In the genomic region with DNA sequence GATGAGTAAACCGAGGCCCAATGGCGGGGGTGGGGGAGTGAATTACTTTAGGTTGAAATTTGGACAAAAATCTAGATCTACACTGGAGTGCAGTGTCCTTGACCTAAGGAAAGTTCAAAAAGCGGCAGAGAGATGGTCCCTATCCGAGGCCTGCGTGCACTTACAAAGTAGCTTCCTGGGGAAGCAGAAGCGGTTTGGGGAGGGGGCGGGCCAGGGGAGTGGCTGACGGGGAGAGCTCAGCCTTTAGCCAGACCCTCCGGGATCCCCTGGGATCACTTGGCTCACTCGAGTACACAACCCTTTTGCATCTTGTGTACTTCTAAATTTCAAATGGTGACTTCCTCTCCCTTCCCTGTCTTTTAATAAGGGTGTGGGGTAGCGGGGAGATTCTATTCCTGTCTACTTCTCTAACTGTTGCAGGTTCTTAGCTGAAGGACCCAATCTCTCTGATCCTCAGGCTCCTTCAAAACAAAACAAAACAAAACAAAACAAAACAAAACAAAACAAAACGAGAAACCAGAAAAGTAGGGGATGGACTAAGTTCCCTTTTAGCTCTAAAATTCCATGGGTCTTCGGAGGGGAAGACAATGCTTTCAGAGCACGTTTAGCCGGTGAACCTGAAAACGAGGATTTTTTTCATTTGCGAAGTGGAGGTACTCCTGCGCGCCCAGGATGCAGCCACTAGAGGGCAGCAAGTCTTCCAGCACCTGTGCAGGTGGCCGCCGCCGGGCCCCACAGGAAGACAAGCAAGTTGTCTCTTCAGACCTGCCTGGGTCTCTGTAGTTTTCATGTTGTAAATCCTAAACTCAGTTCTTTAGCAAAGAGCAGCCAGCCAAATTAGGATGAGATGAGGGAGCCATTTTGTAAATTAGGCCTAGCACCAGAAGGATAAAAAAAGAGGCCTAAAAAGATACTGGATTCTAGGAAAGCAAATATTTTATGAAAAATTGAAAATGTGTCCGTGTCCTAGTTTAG, we compare ENCODE assay signal across 8 cellular contexts. TPM values are rescaled to one million over a fixed set of nuclear protein-coding genes. Genes with fewer than 3 reads are reported as not detected.
DNase-seq lines count a peak whose midpoint lies in the region; ATAC-seq, FAIRE-seq and TF ChIP-seq lines count a peak whose summit lies in the region.

No MANE protein-coding gene starts in this region.

- no peaks in the 10 kb centered on the region for H3K36me3 ChIP-seq in ES-I3 (ENCODE audit: insufficient read depth, low read length)
- H3K36me3 ChIP-seq in testis (ENCODE audit: low read depth, missing control alignments), result no peaks in the 10 kb centered on the region

- peaks cover 3% of the 10 kb centered on the region for H3K36me3 Mint-ChIP-seq in IgD-negative memory B cell
- no peaks in the 10 kb centered on the region for H3K36me3 Mint-ChIP-seq in activated T-helper 17 cell treated with anti-CD3 and anti-CD28 coated beads, Interleukin-2, amount 50 U/mL, for 72 hours (ENCODE audit: low read depth)

- peaks cover 6% of the 10 kb centered on the region; the same call in 1 of the 2 replicates for H3K9me3 ChIP-seq in ES-I3 (ENCODE audit: control insufficient read depth, insufficient read depth, low read length)
- H3K9me3 ChIP-seq in testis, result no peaks in the 10 kb centered on the region

- H3K4me3 ChIP-seq in foreskin fibroblast (ENCODE audit: low read depth in 1 of 2, low read length in 2 of 2) (peak overlapping the region in 1 of 2 donors; percentile 23), testis (no peak overlapping the region)

- H3K27me3 Mint-ChIP-seq in IgD-negative memory B cell, result peaks cover 6% of the 10 kb centered on the region
- peaks cover 5% of the 10 kb centered on the region for H3K27me3 Mint-ChIP-seq in activated T-helper 17 cell treated with anti-CD3 and anti-CD28 coated beads, Interleukin-2, amount 50 U/mL, for 72 hours

- intact Hi-C loops in testis (cut with DNase I; ENCODE audit: low total_unique reads), result no loop called here

- peak overlapping the region; percentile 26 to 93 (median 66) for H3K4me3 Mint-ChIP-seq in IgD-negative memory B cell
- peak overlapping the region; percentile 43 for H3K4me3 Mint-ChIP-seq in activated T-helper 17 cell treated with anti-CD3 and anti-CD28 coated beads, Interleukin-2, amount 50 U/mL, for 72 hours

- H3K4me1 ChIP-seq in ES-I3 (ENCODE audit: insufficient read depth, low read length), result no peaks in the 10 kb centered on the region
- H3K4me1 ChIP-seq in testis, result peaks cover 8% of the 10 kb centered on the region

- H3K9me3 Mint-ChIP-seq in IgD-negative memory B cell, result peaks cover 3 to 11% (median 10%) of the 10 kb centered on the region in 3 donors
- peaks cover 5% of the 10 kb centered on the region for H3K9me3 Mint-ChIP-seq in activated T-helper 17 cell treated with anti-CD3 and anti-CD28 coated beads, Interleukin-2, amount 50 U/mL, for 72 hours

- peak; percentile 99 for ATAC-seq in activated T-helper 17 cell treated with anti-CD3 and anti-CD28 coated beads, Interleukin-2, amount 50 U/mL, for 72 hours (replicated peaks)
- no peak for ATAC-seq in GM18502 (IDR thresholded peaks at IDR 0.05; ENCODE audit: poor library complexity, unreplicated experiment)

- TF ChIP-seq CTCF in foreskin fibroblast (IDR thresholded peaks at IDR 0.05; ENCODE audit: low read depth, low read length) (peak; percentile 90), testis (IDR thresholded peaks at IDR 0.05) (peak; percentile 47 to 91 (median 71))

- FAIRE-seq in RCC 7860 (lab: Jason Lieb, UNC), result no peak

- peak; percentile 38 for DNase-seq in RCC 7860 (ENCODE audit: low spot score)
- DNase-seq in foreskin fibroblast, result peak in 1 of 2 donors; percentile 66
- DNase-seq in nucleus accumbens (lab: John Stamatoyannopoulos, UW), result peak in 41 of 56 donors; percentile 0 to 82 (median 29)
- peak; percentile 90 for DNase-seq in testis

- peak overlapping the region in 1 of 3 donors; percentile 54 for H3K27ac Mint-ChIP-seq in IgD-negative memory B cell
- no peak overlapping the region for H3K27ac Mint-ChIP-seq in activated T-helper 17 cell treated with anti-CD3 and anti-CD28 coated beads, Interleukin-2, amount 50 U/mL, for 72 hours

- no peaks in the 10 kb centered on the region for H3K27me3 ChIP-seq in testis

- no peak overlapping the region for H3K27ac ChIP-seq in testis

- 11 to 12% methylated on average over 19 to 23 of the region's 23 CpGs for WGBS in testis, 2 donors

- TF ChIP-seq POLR2A in testis (IDR thresholded peaks at IDR 0.05), result no peak

- H3K9ac ChIP-seq in ES-I3 (ENCODE audit: low read depth, low read length), result peak overlapping the region; percentile 67

- peaks cover 5 to 6% (median 6%) of the 10 kb centered on the region in 3 donors for H3K4me1 Mint-ChIP-seq in IgD-negative memory B cell
- H3K4me1 Mint-ChIP-seq in activated T-helper 17 cell treated with anti-CD3 and anti-CD28 coated beads, Interleukin-2, amount 50 U/mL, for 72 hours, result peaks cover 5% of the 10 kb centered on the region

RNA-seq across cellular contexts. Expression of a gene that starts 17.9 kb away (rescaled TPM):
- 12.9 TPM for polyA plus RNA-seq in IgD-negative memory B cell
- total RNA-seq in activated T-helper 17 cell treated with anti-CD3 and anti-CD28 coated beads, Interleukin-2, amount 50 U/mL, for 72 hours, result 10 to 100 TPM; 33.6 to 36.3 TPM
- total RNA-seq in testis, result 10 to 100 TPM; 42.8 to 44.4 TPM
- polyA plus RNA-seq in testis (ENCODE audit: insufficient read depth, low read depth, low replicate concordance), result 24.7 TPM

RNA-seq across cellular contexts. Expression of a gene that starts 53.8 kb away (rescaled TPM):
- polyA plus RNA-seq in IgD-negative memory B cell, result 1.6 TPM
- 1 to 10 TPM; 3.7 to 5.8 TPM for total RNA-seq in activated T-helper 17 cell treated with anti-CD3 and anti-CD28 coated beads, Interleukin-2, amount 50 U/mL, for 72 hours
- total RNA-seq in testis, result 10 to 100 TPM; 16.5 to 19.3 TPM
- 9.7 TPM for polyA plus RNA-seq in testis (ENCODE audit: insufficient read depth, low read depth, low replicate concordance)
